In the genomic region with DNA sequence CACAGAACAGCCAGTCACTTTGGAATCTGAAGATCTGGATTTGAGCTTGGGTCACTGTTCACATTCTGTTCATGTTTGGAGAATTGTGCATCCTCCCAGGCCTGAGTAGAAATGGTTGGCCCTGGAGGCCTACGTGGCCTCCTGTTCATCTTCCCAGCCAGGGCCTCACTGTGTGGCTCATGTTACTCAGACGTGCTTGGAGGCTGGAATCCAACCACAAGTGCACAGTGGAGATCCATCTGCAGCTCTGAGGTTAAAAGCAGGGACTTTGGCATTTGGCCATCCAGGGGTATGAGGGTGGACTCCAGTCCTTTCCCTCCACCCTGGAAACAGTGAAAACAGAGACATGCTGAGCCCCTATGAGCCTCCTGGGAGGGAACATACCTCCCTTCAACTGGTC, we compare ENCODE assay signal across 21 cellular contexts.
DNase-seq lines count a peak whose midpoint lies in the region; TF ChIP-seq lines count a peak whose summit lies in the region.
"Had no signal": no experiment of that assay in that cellular context is flagged by ENCODE, and none has a peak within 500 bp of the region (broad histone marks: within the 10 kb centered on the region; RNA-seq: fewer than 3 reads in every experiment).

No MANE protein-coding gene starts in this region.

- H3K4me3 ChIP-seq in AG04450 (ENCODE audit: low read depth, low read length), result no peak overlapping the region
- H3K4me3 ChIP-seq in astrocyte of the spinal cord (ENCODE audit: low read depth, low read length), result no peak overlapping the region
- no peak overlapping the region for H3K4me3 ChIP-seq in vagina
- H3K4me3 ChIP-seq: cardiac muscle cell, left lung, pancreas, skin epidermis, tibial nerve had no signal

- intact Hi-C loops in head of caudate nucleus (cut with DNase I) (no loop called here), vagina (cut with DNase I) (no loop called here)

- TF ChIP-seq POLR2A in vagina (IDR thresholded peaks at IDR 0.05), result no peak

- TF ChIP-seq CTCF in AG04450 (IDR thresholded peaks at IDR 0.05; ENCODE audit: low read depth, low read length), result no peak
- TF ChIP-seq CTCF in astrocyte of the spinal cord (IDR thresholded peaks at IDR 0.05; ENCODE audit: low read depth, low read length), result no peak
- TF ChIP-seq CTCF in vagina (IDR thresholded peaks at IDR 0.05), result no peak

- POLR2A ChIA-PET in AG04450 (lab: Yijun Ruan, JAX), result no interaction called here

- H3K36me3 ChIP-seq in vagina, result no peaks in the 10 kb centered on the region
- H3K36me3 ChIP-seq: cardiac muscle cell, left lung, pancreas, tibial nerve had no signal

- H3K9me3 ChIP-seq in AG04450 (ENCODE audit: control insufficient read depth, insufficient read depth, low read length), result no peaks in the 10 kb centered on the region
- H3K9me3 ChIP-seq in vagina, result no peaks in the 10 kb centered on the region
- H3K9me3 ChIP-seq: left lung, pancreas, tibial nerve had no signal

- H3K27ac ChIP-seq in AG04450 (ENCODE audit: low read depth, low read length) (no peak overlapping the region), vagina (no peak overlapping the region)
- H3K27ac ChIP-seq: cardiac muscle cell, left lung, pancreas, skin epidermis, tibial nerve had no signal

- DNase-seq in AG04450 (ENCODE audit: low read depth, low spot score) (peak; percentile 48), HT1080 (ENCODE audit: low read depth) (peak; percentile 51), astrocyte of the spinal cord (ENCODE audit: low read depth, low spot score) (peak; percentile 80), iris pigment epithelial cell (ENCODE audit: low read depth) (peak; percentile 92), iPS-NIHi7 (ENCODE audit: extremely low spot score) (no peak), head of caudate nucleus (no peak), activated gamma-delta T cell (lab: John Stamatoyannopoulos, UW) (no peak), vagina (ENCODE audit: extremely low spot score in 2 of 2) (no peak)
- DNase-seq: activated CD4-positive, alpha-beta T cell treated with anti-CD3 and anti-CD28 coated beads for 36 hours; activated naive CD4-positive, alpha-beta T cell treated with anti-CD3 and anti-CD28 coated beads for 36 hours; CD8-positive, alpha-beta memory T cell; H7; left lung; MM.1S; NCI-H187 treated with DMSO at 0.1 percent for 48 hours; pancreas; SIG-M5; T-helper 9 cell had no signal

- no peaks in the 10 kb centered on the region for H3K4me1 ChIP-seq in vagina
- H3K4me1 ChIP-seq: left lung, pancreas, tibial nerve had no signal

- no peaks in the 10 kb centered on the region for H3K27me3 ChIP-seq in AG04450 (ENCODE audit: control insufficient read depth, insufficient read depth, low read length)
- no peaks in the 10 kb centered on the region for H3K27me3 ChIP-seq in vagina
- H3K27me3 ChIP-seq: cardiac muscle cell, left lung, pancreas, tibial nerve had no signal

- CTCF ChIA-PET in AG04450 (lab: Charles Lee), result no interaction called here

- in situ Hi-C loops in astrocyte of the spinal cord (cut with HindIII; ENCODE audit: low sequenced_read_pairs), result no loop called here

Comparison
In these comparisons a context has a peak if more than half of its experiments do, and no peak if none do; other contexts are left out.
1. DNase-seq: peak in AG04450 (single experiment), HT1080 (single experiment), astrocyte of the spinal cord (single experiment) and iris pigment epithelial cell (single experiment); none in iPS-NIHi7 (single experiment), head of caudate nucleus (0 of 42), activated gamma-delta T cell (single experiment) and vagina (0 of 2).